Comparison of ENCODE assay signal across 14 cellular contexts in genomic region chr4:123114915-123115756, GRCh38.
"Had no signal": no experiment of that assay in that cellular context is flagged by ENCODE, and none has a peak within 500 bp of the region (broad histone marks: within the 10 kb centered on the region; RNA-seq: fewer than 3 reads in every experiment).

No MANE protein-coding gene starts in this region.

- H3K79me2 ChIP-seq: parathyroid adenoma had no signal

- H3K9ac ChIP-seq: parathyroid adenoma had no signal

- FAIRE-seq: astrocyte, colon, endothelial cell of umbilical vein, frontal cortex had no signal

- ATAC-seq: activated CD8-positive, alpha-beta T cell treated with anti-CD3 and anti-CD28 coated beads, Interleukin-2, amount 10 ng/mL, durations not matched to agents 7 days and 5 days had no signal

- H2AFZ ChIP-seq: parathyroid adenoma had no signal

- H3K36me3 ChIP-seq: lower lobe of right lung, suprapubic skin had no signal

- H3K27ac ChIP-seq: lower lobe of right lung, suprapubic skin had no signal

- H3K9me3 ChIP-seq: lower lobe of right lung, suprapubic skin had no signal

- DNase-seq: activated CD8-positive, alpha-beta memory T cell treated with anti-CD3 and anti-CD28 coated beads, Interleukin-2, amount 50 U/mL, for 48 hours; activated CD8-positive, alpha-beta T cell treated with anti-CD3 and anti-CD28 coated beads, Interleukin-2, amount 10 ng/mL, durations not matched to agents 7 days and 5 days; activated naive CD8-positive, alpha-beta T cell treated with anti-CD3 and anti-CD28 coated beads, Interleukin-2, amount 50 U/mL, for 24 hours; kidney glomerular epithelial cell; lower lobe of right lung; naive B cell; stimulated activated naive CD4-positive, alpha-beta T cell had no signal

- H3K27me3 ChIP-seq: suprapubic skin had no signal

- H3K4me1 ChIP-seq: parathyroid adenoma had no signal

- H3K4me3 ChIP-seq: lower lobe of right lung, smooth muscle cell, suprapubic skin had no signal
